Comparison of ENCODE assay signal across 1 cellular context in genomic region chr14:52025952-52026510, GRCh38.
TF ChIP-seq lines count a peak whose summit lies in the region.

No MANE protein-coding gene starts in this region.

TF ChIP-seq in HepG2, 621 proteins besides CTCF, POLR2A, EP300 and RAD21:
- TF ChIP-seq JUND (CRISPR knock-in tag; IDR thresholded peaks at IDR 0.05) = no peak
- no peak for TF ChIP-seq ZFP37 (CRISPR knock-in tag; IDR thresholded peaks at IDR 0.05; ENCODE audit: borderline replicate concordance)
- no peak for TF ChIP-seq ZNF746 (CRISPR knock-in tag; IDR thresholded peaks at IDR 0.05)
- no peak for TF ChIP-seq KDM1A (CRISPR knock-in tag; IDR thresholded peaks at IDR 0.05)
- no peak for TF ChIP-seq KDM5B (CRISPR knock-in tag; IDR thresholded peaks at IDR 0.05; ENCODE audit: borderline replicate concordance)
- TF ChIP-seq GMEB2 (CRISPR knock-in tag; IDR thresholded peaks at IDR 0.05; ENCODE audit: low read depth) = no peak
- TF ChIP-seq PHF20 (CRISPR knock-in tag; IDR thresholded peaks at IDR 0.05) = no peak
- no peak for TF ChIP-seq ZNF782 (CRISPR knock-in tag; IDR thresholded peaks at IDR 0.05; ENCODE audit: borderline replicate concordance)
- no peak for TF ChIP-seq ZBTB7B (CRISPR knock-in tag; IDR thresholded peaks at IDR 0.05)
- no peak for TF ChIP-seq TRIM22 (IDR thresholded peaks at IDR 0.05)
- TF ChIP-seq ZFP82 (CRISPR knock-in tag; IDR thresholded peaks at IDR 0.05; ENCODE audit: borderline replicate concordance) = no peak
- no peak for TF ChIP-seq KLF6 (CRISPR knock-in tag; IDR thresholded peaks at IDR 0.05)
- TF ChIP-seq ZNF569 (CRISPR knock-in tag; IDR thresholded peaks at IDR 0.05; ENCODE audit: borderline replicate concordance) = no peak
- no peak for TF ChIP-seq DNMT3B (CRISPR knock-in tag; conservative IDR thresholded peaks at IDR 0.05)
- TF ChIP-seq TFAP4 (IDR thresholded peaks at IDR 0.05; ENCODE audit: borderline replicate concordance, low read depth) = no peak
- 0 out of 2 replicates have a peak, but pooled peaks have one; percentile 15 for TF ChIP-seq MAX (IDR thresholded peaks at IDR 0.05)
- TF ChIP-seq KAT2B (IDR thresholded peaks at IDR 0.05; ENCODE audit: borderline replicate concordance, low read depth, low read length) = no peak
- TF ChIP-seq ZNF772 (CRISPR knock-in tag; IDR thresholded peaks at IDR 0.05) = no peak
- TF ChIP-seq HNF4G (IDR thresholded peaks at IDR 0.05; ENCODE audit: borderline replicate concordance, low read depth, low read length) = 0 out of 2 replicates have a peak, but pooled peaks have one; percentile 34
- TF ChIP-seq HNF4G (CRISPR knock-in tag; IDR thresholded peaks at IDR 0.05; ENCODE audit: borderline replicate concordance, low read depth) = no peak
- TF ChIP-seq BRCA1 (CRISPR knock-in tag; IDR thresholded peaks at IDR 0.05) = no peak
- no peak for TF ChIP-seq TEAD2 (CRISPR knock-in tag; IDR thresholded peaks at IDR 0.05)
- no peak for TF ChIP-seq GMEB1 (CRISPR knock-in tag; IDR thresholded peaks at IDR 0.05; ENCODE audit: borderline replicate concordance)
- TF ChIP-seq HNF4A (CRISPR knock-in tag; IDR thresholded peaks at IDR 0.05) = peak; percentile 37; the same call in 1 of the 2 replicates
- TF ChIP-seq ZNF124 (CRISPR knock-in tag; IDR thresholded peaks at IDR 0.05) = no peak
- no peak for TF ChIP-seq RXRA (CRISPR knock-in tag; IDR thresholded peaks at IDR 0.05)
- no peak for TF ChIP-seq ZBTB38 (CRISPR knock-in tag; IDR thresholded peaks at IDR 0.05)
